Comparison of ENCODE assay signal across 16 cellular contexts in genomic region chr5:125202353-125202752, GRCh38.
DNase-seq lines count a peak whose midpoint lies in the region; ATAC-seq and TF ChIP-seq lines count a peak whose summit lies in the region.
"Had no signal": no experiment of that assay in that cellular context is flagged by ENCODE, and none has a peak within 500 bp of the region (broad histone marks: within the 10 kb centered on the region; RNA-seq: fewer than 3 reads in every experiment).

No MANE protein-coding gene starts in this region.

- H3K27ac Mint-ChIP-seq in WTC11 (0 out of 2 replicates have a peak overlapping the region, but pooled peaks have one; percentile 7), neural progenitor cell (peak overlapping the region; percentile 7)
- H3K27ac Mint-ChIP-seq: CD4-positive, CD25-positive, alpha-beta regulatory T cell; CD8-positive, alpha-beta memory T cell had no signal

- TF ChIP-seq CTCF in HEK293 (tag by site-specific recombination; IDR thresholded peaks at IDR 0.05) (no peak), OCI-LY1 (IDR thresholded peaks at IDR 0.05; ENCODE audit: low read length) (no peak), WTC11 (IDR thresholded peaks at IDR 0.05) (no peak), neural progenitor cell (IDR thresholded peaks at IDR 0.05) (no peak)

- CTCF ChIA-PET in HEK293 (lab: Yijun Ruan, JAX): interaction anchor here (0.7 kb wide), 2 partner anchors 134 to 458 kb away, joined by 3 to 4 read pairs; no protein-coding TSS in a partner anchor
- CTCF ChIA-PET in WTC11 (lab: Charles Lee): interaction anchor here (1.0 kb wide), 1 partner anchor 1210 kb away, joined by 3 read pairs; no protein-coding TSS in a partner anchor

- H3K27me3 ChIP-seq in OCI-LY1 (ENCODE audit: insufficient read depth, low read length): no peaks in the 10 kb centered on the region
- no peaks in the 10 kb centered on the region for H3K27me3 ChIP-seq in neural progenitor cell
- H3K27me3 ChIP-seq: BE2C had no signal

- H3K9me3 ChIP-seq in HEK293 (ENCODE audit: control insufficient read depth, insufficient read depth, low read depth, low read length) (no peaks in the 10 kb centered on the region), OCI-LY1 (ENCODE audit: low read length) (no peaks in the 10 kb centered on the region), neural progenitor cell (ENCODE audit: low read depth) (no peaks in the 10 kb centered on the region)
- H3K9me3 ChIP-seq: BE2C, HAP-1 had no signal

- H3K4me3 Mint-ChIP-seq in WTC11 (no peak overlapping the region), neural progenitor cell (no peak overlapping the region)
- H3K4me3 Mint-ChIP-seq: CD4-positive, CD25-positive, alpha-beta regulatory T cell; CD8-positive, alpha-beta memory T cell had no signal

- H3K4me1 Mint-ChIP-seq in WTC11: peaks cover 72% of the 10 kb centered on the region
- H3K4me1 Mint-ChIP-seq in neural progenitor cell: peaks cover 67% of the 10 kb centered on the region
- H3K4me1 Mint-ChIP-seq: CD4-positive, CD25-positive, alpha-beta regulatory T cell; CD8-positive, alpha-beta memory T cell had no signal

- H3K36me3 Mint-ChIP-seq in WTC11 (peaks cover 9% of the 10 kb centered on the region), neural progenitor cell (peaks cover 3% of the 10 kb centered on the region)
- H3K36me3 Mint-ChIP-seq: CD4-positive, CD25-positive, alpha-beta regulatory T cell; CD8-positive, alpha-beta memory T cell had no signal

- intact Hi-C loops in cardiac septum (cut with DNase I): no loop called here

- H3K9me3 Mint-ChIP-seq in WTC11: peaks cover 18% of the 10 kb centered on the region
- H3K9me3 Mint-ChIP-seq in neural progenitor cell: peaks cover 11% of the 10 kb centered on the region

- peaks cover 28% of the 10 kb centered on the region for H3K4me1 ChIP-seq in HEK293 (ENCODE audit: control insufficient read depth, insufficient read depth, low read length)
- H3K4me1 ChIP-seq in OCI-LY1 (ENCODE audit: insufficient read depth, low read length, severe bottlenecking): peaks cover 69% of the 10 kb centered on the region
- peaks cover 43% of the 10 kb centered on the region for H3K4me1 ChIP-seq in neural progenitor cell
- H3K4me1 ChIP-seq: Caco-2 had no signal

- H3K36me3 ChIP-seq in HEK293 (ENCODE audit: control insufficient read depth in 2 of 2, insufficient read depth in 1 of 2, low read length in 2 of 2) (no peaks in the 10 kb centered on the region), OCI-LY1 (ENCODE audit: insufficient read depth, low read length) (no peaks in the 10 kb centered on the region), neural progenitor cell (no peaks in the 10 kb centered on the region)
- H3K36me3 ChIP-seq: BE2C, HAP-1 had no signal

- H3F3A ChIP-seq in OCI-LY1 (ENCODE audit: insufficient read depth, low read length) (0 out of 2 replicates have a peak, but pooled peaks cover 5% of the 10 kb centered on the region), neural progenitor cell (ENCODE audit: low read depth) (peaks cover 35% of the 10 kb centered on the region)

- H3K4me2 ChIP-seq in OCI-LY1 (ENCODE audit: low read length) (no peak overlapping the region), neural progenitor cell (no peak overlapping the region)

- ATAC-seq in WTC11 (no peak), HG02852 (IDR thresholded peaks at IDR 0.05; ENCODE audit: unreplicated experiment) (no peak), GM21576 (IDR thresholded peaks at IDR 0.05; ENCODE audit: unreplicated experiment) (no peak)

- H3K79me2 ChIP-seq in OCI-LY1 (ENCODE audit: insufficient read depth, low read length): no peaks in the 10 kb centered on the region
- H3K79me2 ChIP-seq in neural progenitor cell (ENCODE audit: low read depth): no peaks in the 10 kb centered on the region

- no peak overlapping the region for H3K9ac ChIP-seq in OCI-LY1 (ENCODE audit: low read length)
- no peak overlapping the region for H3K9ac ChIP-seq in neural progenitor cell

- H4K20me1 ChIP-seq in OCI-LY1 (ENCODE audit: insufficient read depth, low read length): no peaks in the 10 kb centered on the region
- H4K20me1 ChIP-seq in neural progenitor cell (ENCODE audit: low read depth): no peaks in the 10 kb centered on the region

- H3K27ac ChIP-seq in HEK293 (ENCODE audit: extremely low read depth, low read depth, low read length): no peak overlapping the region
- H3K27ac ChIP-seq in OCI-LY1 (ENCODE audit: low read depth, low read length, poor library complexity, severe bottlenecking): peak overlapping the region; percentile 88
- H3K27ac ChIP-seq in neural progenitor cell: no peak overlapping the region
- H3K27ac ChIP-seq: HL-60 had no signal

- no peak for DNase-seq in WTC11 (ENCODE audit: low spot score)
- no peak for DNase-seq in neural progenitor cell (ENCODE audit: low spot score)
- no peak for DNase-seq in cardiac septum (ENCODE audit: low spot score)
- DNase-seq: ACHN; BE2C; C1 segment of cervical spinal cord; Caco-2; CD4-positive, CD25-positive, alpha-beta regulatory T cell; CD8-positive, alpha-beta memory T cell; GDM1 had no signal

- H3K9me2 ChIP-seq in OCI-LY1 (ENCODE audit: low read depth, low read length): no peaks in the 10 kb centered on the region

- H3K4me3 ChIP-seq in HEK293 (ENCODE audit: low read depth, low read length): no peak overlapping the region
- no peak overlapping the region for H3K4me3 ChIP-seq in OCI-LY1 (ENCODE audit: low read depth, low read length, poor library complexity, severe bottlenecking)
- H3K4me3 ChIP-seq in neural progenitor cell: no peak overlapping the region
- H3K4me3 ChIP-seq: HAP-1 had no signal

- no peaks in the 10 kb centered on the region for H3K27me3 Mint-ChIP-seq in WTC11 (ENCODE audit: low read depth)
- H3K27me3 Mint-ChIP-seq in neural progenitor cell (ENCODE audit: insufficient read depth, low read depth): no peaks in the 10 kb centered on the region
- H3K27me3 Mint-ChIP-seq: CD4-positive, CD25-positive, alpha-beta regulatory T cell; CD8-positive, alpha-beta memory T cell had no signal

- H2AFZ ChIP-seq in OCI-LY1 (ENCODE audit: low read length): no peak overlapping the region
- no peak overlapping the region for H2AFZ ChIP-seq in neural progenitor cell (replicated peaks)

- POLR2A ChIA-PET in HEK293 (lab: Yijun Ruan, JAX) (interaction anchor here (0.7 kb wide), 2 partner anchors 13 to 15 kb away, joined by 3 read pairs; no protein-coding TSS in a partner anchor), WTC11 (lab: Charles Lee) (interaction anchor here (0.6 kb wide), 1 partner anchor 211 kb away, joined by 3 read pairs; no protein-coding TSS in a partner anchor)

TF ChIP-seq in HEK293, 187 proteins besides CTCF, POLR2A, EP300 and RAD21 (continues in another document):
- TF ChIP-seq ZNF514 (tag by site-specific recombination; IDR thresholded peaks at IDR 0.05) (no peak), ZNF19 (tag by site-specific recombination; IDR thresholded peaks at IDR 0.05; ENCODE audit: low read depth) (no peak), ZNF777 (tag by site-specific recombination; IDR thresholded peaks at IDR 0.05; ENCODE audit: borderline replicate concordance) (no peak)

TF ChIP-seq in WTC11, 78 proteins besides CTCF, POLR2A, EP300 and RAD21:
- TF ChIP-seq MLX (CRISPR knock-in tag; IDR thresholded peaks at IDR 0.05) (no peak), SP1 (CRISPR knock-in tag; conservative IDR thresholded peaks at IDR 0.05) (no peak)
TF ChIP-seq in WTC11: peak in this region for 0.
